Comparison of ENCODE assay signal across 13 cellular contexts in the genomic region with DNA sequence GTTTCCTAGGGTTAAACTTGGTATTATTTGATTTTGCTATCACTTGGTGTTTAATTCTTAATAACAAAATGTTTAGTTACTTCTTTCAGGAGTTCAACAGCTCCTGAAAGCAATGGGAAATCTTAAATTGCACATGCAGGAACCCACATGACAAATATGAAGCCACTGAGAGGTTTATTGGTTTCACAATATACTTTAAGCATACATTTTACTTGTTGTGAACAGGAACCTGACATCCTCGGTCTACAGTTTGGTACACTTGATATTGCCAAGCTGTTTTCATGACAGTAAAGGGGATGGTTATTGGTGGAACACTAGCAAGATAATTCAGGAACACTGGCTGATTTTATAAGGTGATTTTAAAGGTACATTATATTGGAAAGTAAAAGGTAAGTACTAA. TPM values are rescaled to one million over a fixed set of nuclear protein-coding genes. Genes with fewer than 3 reads are reported as not detected.
DNase-seq lines count a peak whose midpoint lies in the region; ATAC-seq and TF ChIP-seq lines count a peak whose summit lies in the region.
"Had no signal": no experiment of that assay in that cellular context is flagged by ENCODE, and none has a peak within 500 bp of the region (broad histone marks: within the 10 kb centered on the region; RNA-seq: fewer than 3 reads in every experiment).

No MANE protein-coding gene starts in this region.

- H3K4me2 ChIP-seq in hepatocyte = no peak overlapping the region

- peak overlapping the region; percentile 25 for H3K4me3 Mint-ChIP-seq in stimulated activated naive CD8-positive, alpha-beta T cell treated with anti-CD3 and anti-CD28 coated beads, Interleukin-15, Interleukin-2, amounts not matched to agents 100 ng/mL and 50 ng/mL, for 24 hours
- H3K4me3 Mint-ChIP-seq in T-helper 2 cell treated with Interferon-gamma antibody and Interleukin-4, amounts not matched to agents 5 μg/mL and 100 μg/mL, for 36 hours = peak overlapping the region; percentile 60

- no peaks in the 10 kb centered on the region for H4K20me1 ChIP-seq in hepatocyte (ENCODE audit: insufficient read depth, poor library complexity, severe bottlenecking)

- ATAC-seq in stimulated activated naive CD8-positive, alpha-beta T cell treated with anti-CD3 and anti-CD28 coated beads, Interleukin-15, Interleukin-2, amounts not matched to agents 100 U/mL and 50 U/mL, for 24 hours = no peak
- ATAC-seq in GM19035 (IDR thresholded peaks at IDR 0.05; ENCODE audit: unreplicated experiment) (no peak), Right ventricle myocardium superior (ENCODE audit: poor library complexity) (no peak)

- H3K27me3 Mint-ChIP-seq in stimulated activated naive CD8-positive, alpha-beta T cell treated with anti-CD3 and anti-CD28 coated beads, Interleukin-15, Interleukin-2, amounts not matched to agents 100 ng/mL and 50 ng/mL, for 24 hours = no peaks in the 10 kb centered on the region
- no peaks in the 10 kb centered on the region for H3K27me3 Mint-ChIP-seq in T-helper 2 cell treated with Interferon-gamma antibody and Interleukin-4, amounts not matched to agents 5 μg/mL and 100 μg/mL, for 36 hours (ENCODE audit: low read depth)

- no peaks in the 10 kb centered on the region for H3K9me3 Mint-ChIP-seq in stimulated activated naive CD8-positive, alpha-beta T cell treated with anti-CD3 and anti-CD28 coated beads, Interleukin-15, Interleukin-2, amounts not matched to agents 100 ng/mL and 50 ng/mL, for 24 hours
- no peaks in the 10 kb centered on the region for H3K9me3 Mint-ChIP-seq in T-helper 2 cell treated with Interferon-gamma antibody and Interleukin-4, amounts not matched to agents 5 μg/mL and 100 μg/mL, for 36 hours

- 83% methylated on average over 1 of the region's 1 CpG for WGBS in hepatocyte (ENCODE audit: low lambda C conversion rate, missing lambda C conversion rate)

- H3K9me3 ChIP-seq in hepatocyte (ENCODE audit: low read depth) (no peaks in the 10 kb centered on the region), ascending aorta (no peaks in the 10 kb centered on the region)

- intact Hi-C loops in dorsolateral prefrontal cortex (cut with DNase I) = no loop called here
- intact Hi-C loops in ascending aorta (cut with DNase I) = loop anchor here (5.0 kb wide), 2 partner anchors 45 to 145 kb away; a partner anchor contains a TSS
- intact Hi-C loops in Right ventricle myocardium superior (cut with DNase I) = no loop called here

- no peak overlapping the region for H3K4me3 ChIP-seq in hepatocyte
- H3K4me3 ChIP-seq in dorsolateral prefrontal cortex = no peak overlapping the region
- no peak overlapping the region for H3K4me3 ChIP-seq in ascending aorta

- TF ChIP-seq CTCF in hepatocyte (IDR thresholded peaks at IDR 0.05; ENCODE audit: poor library complexity) = no peak
- TF ChIP-seq CTCF in dorsolateral prefrontal cortex (IDR thresholded peaks at IDR 0.05 in 54 of 56, conservative IDR thresholded peaks at IDR 0.05 in 2 of 56; ENCODE audit: low read depth in 1 of 56, partially characterized antibody in 56 of 56) = no peak
- no peak for TF ChIP-seq CTCF in ascending aorta (IDR thresholded peaks at IDR 0.05)

- H3K4me1 ChIP-seq in hepatocyte (ENCODE audit: insufficient read depth) = no peaks in the 10 kb centered on the region
- H3K4me1 ChIP-seq in ascending aorta = peaks cover 17% of the 10 kb centered on the region in 2 donors

- H3K79me2 ChIP-seq in hepatocyte = peaks cover 22% of the 10 kb centered on the region

- peak overlapping the region; percentile 96 for H3K27ac Mint-ChIP-seq in stimulated activated naive CD8-positive, alpha-beta T cell treated with anti-CD3 and anti-CD28 coated beads, Interleukin-15, Interleukin-2, amounts not matched to agents 100 ng/mL and 50 ng/mL, for 24 hours
- peak overlapping the region; percentile 81 for H3K27ac Mint-ChIP-seq in T-helper 2 cell treated with Interferon-gamma antibody and Interleukin-4, amounts not matched to agents 5 μg/mL and 100 μg/mL, for 36 hours

- no peaks in the 10 kb centered on the region for H3K36me3 ChIP-seq in hepatocyte (replicated peaks; ENCODE audit: insufficient read depth, low read depth)
- no peaks in the 10 kb centered on the region for H3K36me3 ChIP-seq in ascending aorta

- no peaks in the 10 kb centered on the region for H3K27me3 ChIP-seq in hepatocyte
- peaks cover 0 to 2% (median 0%) of the 10 kb centered on the region in 45 donors for H3K27me3 ChIP-seq in dorsolateral prefrontal cortex
- H3K27me3 ChIP-seq in ascending aorta = no peaks in the 10 kb centered on the region

- peaks cover 99% of the 10 kb centered on the region for H3K36me3 Mint-ChIP-seq in stimulated activated naive CD8-positive, alpha-beta T cell treated with anti-CD3 and anti-CD28 coated beads, Interleukin-15, Interleukin-2, amounts not matched to agents 100 ng/mL and 50 ng/mL, for 24 hours (ENCODE audit: low read depth)
- H3K36me3 Mint-ChIP-seq in T-helper 2 cell treated with Interferon-gamma antibody and Interleukin-4, amounts not matched to agents 5 μg/mL and 100 μg/mL, for 36 hours (ENCODE audit: low read depth) = peaks cover 84% of the 10 kb centered on the region

- H3K4me1 Mint-ChIP-seq in stimulated activated naive CD8-positive, alpha-beta T cell treated with anti-CD3 and anti-CD28 coated beads, Interleukin-15, Interleukin-2, amounts not matched to agents 100 ng/mL and 50 ng/mL, for 24 hours (ENCODE audit: low read depth) = peaks cover 97% of the 10 kb centered on the region
- H3K4me1 Mint-ChIP-seq in T-helper 2 cell treated with Interferon-gamma antibody and Interleukin-4, amounts not matched to agents 5 μg/mL and 100 μg/mL, for 36 hours (ENCODE audit: low read depth) = peaks cover 75% of the 10 kb centered on the region

- H3K9me2 ChIP-seq in hepatocyte (replicated peaks; ENCODE audit: insufficient read depth) = no peaks in the 10 kb centered on the region

- no peak overlapping the region for H2AFZ ChIP-seq in hepatocyte

- H3K27ac ChIP-seq in hepatocyte = peak overlapping the region; percentile 65
- H3K27ac ChIP-seq in dorsolateral prefrontal cortex = no peak overlapping the region
- no peak overlapping the region for H3K27ac ChIP-seq in ascending aorta

- DNase-seq in stimulated activated naive CD8-positive, alpha-beta T cell treated with anti-CD3 and anti-CD28 coated beads, Interleukin-15, Interleukin-2, amounts not matched to agents 100 U/mL and 50 U/mL, for 24 hours = no peak
- no peak for DNase-seq in T-helper 2 cell treated with Interferon-gamma antibody and Interleukin-4, amounts not matched to agents 5 μg/mL and 100 μg/mL, for 36 hours (ENCODE audit: low spot score)
- DNase-seq in hepatocyte (ENCODE audit: low spot score) (no peak), dorsolateral prefrontal cortex (no peak), ascending aorta (ENCODE audit: low spot score in 2 of 2) (no peak), Right ventricle myocardium superior (no peak)
- DNase-seq: AML-193, midbrain, NCI-H2029, NCI-H82, SHP77 had no signal

RNA-seq across cellular contexts. Expression of a gene that starts 46.2 kb away (rescaled TPM):
- total RNA-seq in hepatocyte (86.8 and 96.1 TPM in 2 replicates), dorsolateral prefrontal cortex (100 to 1,000 TPM in 31 of 120 experiments, 10 to 100 TPM in 89; 59.0 to 128 (median 90.2) TPM), ascending aorta (12.8 TPM), Right ventricle myocardium superior (136 TPM)
- 48.2 and 54.4 TPM in 2 replicates for polyA plus RNA-seq in hepatocyte
